Comparison of ENCODE assay signal across 8 cellular contexts in the genomic region with DNA sequence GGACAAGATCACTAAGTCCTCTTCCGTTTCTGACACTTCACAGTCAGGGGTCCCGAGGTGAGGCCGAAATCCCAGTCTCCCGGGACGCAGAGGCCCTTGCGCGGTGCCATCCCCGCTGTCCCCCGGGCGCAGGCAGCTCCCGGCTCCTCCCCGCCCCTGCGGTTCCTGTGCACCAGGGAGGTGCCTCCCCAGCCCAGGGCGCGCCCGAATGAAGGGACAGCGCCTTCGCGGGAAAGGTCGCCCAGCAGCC. TPM values are rescaled to one million over a fixed set of nuclear protein-coding genes. Genes with fewer than 3 reads are reported as not detected.
DNase-seq lines count a peak whose midpoint lies in the region; ATAC-seq and TF ChIP-seq lines count a peak whose summit lies in the region.

No MANE protein-coding gene starts in this region.

- TF ChIP-seq RAD21 in neural cell (conservative IDR thresholded peaks at IDR 0.05): no peak

- H3K9ac ChIP-seq in neural cell (ENCODE audit: low read length): peak overlapping the region; percentile 81

- peak overlapping the region; percentile 94 for H3K27ac Mint-ChIP-seq in activated T-cell treated with anti-CD3 and anti-CD28 coated beads, Interleukin-2, amount 50 U/mL, for 24 hours

- no peaks in the 10 kb centered on the region for H3K27me3 Mint-ChIP-seq in activated T-cell treated with anti-CD3 and anti-CD28 coated beads, Interleukin-2, amount 50 U/mL, for 24 hours

- no peaks in the 10 kb centered on the region for H3K9me3 ChIP-seq in neural cell (ENCODE audit: low read length)

- no peaks in the 10 kb centered on the region for H3K27me3 ChIP-seq in neural cell (ENCODE audit: insufficient read depth, low read depth, low read length)

- peak overlapping the region; percentile 88 for H3K4me3 Mint-ChIP-seq in activated T-cell treated with anti-CD3 and anti-CD28 coated beads, Interleukin-2, amount 50 U/mL, for 24 hours

- H3K27ac ChIP-seq in epithelial cell of prostate (peak overlapping the region; percentile 83), neural cell (ENCODE audit: low read length) (peak overlapping the region; percentile 70)

- H3K79me2 ChIP-seq in neural cell (replicated peaks; ENCODE audit: insufficient read depth, low read length): peaks cover 26% of the 10 kb centered on the region

- H4K20me1 ChIP-seq in neural cell (ENCODE audit: insufficient read depth): no peaks in the 10 kb centered on the region

- TF ChIP-seq EP300 in neural cell (conservative IDR thresholded peaks at IDR 0.05; ENCODE audit: poor library complexity, severe bottlenecking): no peak

- H3F3A ChIP-seq in neural cell (ENCODE audit: insufficient read depth, low read length, poor library complexity, severe bottlenecking): no peaks in the 10 kb centered on the region

- no peaks in the 10 kb centered on the region for H3K9me2 ChIP-seq in neural cell (ENCODE audit: insufficient read depth, low read length)

- H3K4me1 Mint-ChIP-seq in activated T-cell treated with anti-CD3 and anti-CD28 coated beads, Interleukin-2, amount 50 U/mL, for 24 hours (ENCODE audit: low read depth): peaks cover 29% of the 10 kb centered on the region

- no peak for DNase-seq in activated T-cell treated with anti-CD3 and anti-CD28 coated beads, Interleukin-2, amount 50 U/mL, for 24 hours
- DNase-seq in activated T-cell treated with anti-CD3 and anti-CD28 coated beads for 4 hours: no peak
- DNase-seq in epithelial cell of prostate (ENCODE audit: low read depth, low spot score): no peak
- DNase-seq in mucosa of gallbladder (ENCODE audit: low spot score): no peak

- peak overlapping the region; percentile 61 for H2AFZ ChIP-seq in neural cell (ENCODE audit: low read depth, low read length)

- H3K36me3 Mint-ChIP-seq in activated T-cell treated with anti-CD3 and anti-CD28 coated beads, Interleukin-2, amount 50 U/mL, for 24 hours (ENCODE audit: low read depth): peaks cover 27% of the 10 kb centered on the region

- no peaks in the 10 kb centered on the region for H3K36me3 ChIP-seq in neural cell (ENCODE audit: insufficient read depth, low read length)

- ATAC-seq in HG02943 (IDR thresholded peaks at IDR 0.05; ENCODE audit: low read depth, unreplicated experiment): peak; percentile 38
- ATAC-seq in SK-N-SH treated with all-trans-retinoic acid at 6 μM for 48 hours: peak; percentile 75
- no peak for ATAC-seq in HG03139 (IDR thresholded peaks at IDR 0.05; ENCODE audit: unreplicated experiment)

- no peaks in the 10 kb centered on the region for H3K9me3 Mint-ChIP-seq in activated T-cell treated with anti-CD3 and anti-CD28 coated beads, Interleukin-2, amount 50 U/mL, for 24 hours

- no peak for TF ChIP-seq CTCF in neural cell (IDR thresholded peaks at IDR 0.05; ENCODE audit: poor library complexity, severe bottlenecking)

- peak overlapping the region; percentile 93 for H3K4me2 ChIP-seq in neural cell (ENCODE audit: low read length)

- H3K4me3 ChIP-seq in neural cell (ENCODE audit: low read length): peak overlapping the region; percentile 96

TF ChIP-seq in SK-N-SH treated with all-trans-retinoic acid at 6 μM for 48 hours, 23 proteins besides CTCF, POLR2A, EP300 and RAD21:
- TF ChIP-seq ZNF8 (CRISPR knock-in tag; IDR thresholded peaks at IDR 0.05): no peak
- no peak for TF ChIP-seq OSR1 (CRISPR knock-in tag; IDR thresholded peaks at IDR 0.05)
- TF ChIP-seq ZFP3 (CRISPR knock-in tag; IDR thresholded peaks at IDR 0.05): no peak
- TF ChIP-seq GLIS3 (CRISPR knock-in tag; IDR thresholded peaks at IDR 0.05): no peak
- no peak for TF ChIP-seq TCF4 (CRISPR knock-in tag; IDR thresholded peaks at IDR 0.05; ENCODE audit: borderline replicate concordance)
- TF ChIP-seq ZNF70 (CRISPR knock-in tag; IDR thresholded peaks at IDR 0.05): no peak
- no peak for TF ChIP-seq ARNTL (CRISPR knock-in tag; IDR thresholded peaks at IDR 0.05; ENCODE audit: borderline replicate concordance, low read depth)
- no peak for TF ChIP-seq RARB (CRISPR knock-in tag; IDR thresholded peaks at IDR 0.05)
- TF ChIP-seq, protein P1, sequence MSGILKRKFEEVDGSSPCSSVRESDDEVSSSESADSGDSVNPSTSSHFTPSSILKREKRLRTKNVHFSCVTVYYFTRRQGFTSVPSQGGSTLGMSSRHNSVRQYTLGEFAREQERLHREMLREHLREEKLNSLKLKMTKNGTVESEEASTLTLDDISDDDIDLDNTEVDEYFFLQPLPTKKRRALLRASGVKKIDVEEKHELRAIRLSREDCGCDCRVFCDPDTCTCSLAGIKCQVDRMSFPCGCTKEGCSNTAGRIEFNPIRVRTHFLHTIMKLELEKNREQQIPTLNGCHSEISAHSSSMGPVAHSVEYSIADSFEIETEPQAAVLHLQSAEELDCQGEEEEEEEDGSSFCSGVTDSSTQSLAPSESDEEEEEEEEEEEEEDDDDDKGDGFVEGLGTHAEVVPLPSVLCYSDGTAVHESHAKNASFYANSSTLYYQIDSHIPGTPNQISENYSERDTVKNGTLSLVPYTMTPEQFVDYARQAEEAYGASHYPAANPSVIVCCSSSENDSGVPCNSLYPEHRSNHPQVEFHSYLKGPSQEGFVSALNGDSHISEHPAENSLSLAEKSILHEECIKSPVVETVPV (CRISPR knock-in tag; IDR thresholded peaks at IDR 0.05): no peak
- TF ChIP-seq PPARA (CRISPR knock-in tag; IDR thresholded peaks at IDR 0.05; ENCODE audit: borderline replicate concordance): no peak
- TF ChIP-seq CREB5 (CRISPR knock-in tag; IDR thresholded peaks at IDR 0.05; ENCODE audit: low read depth): no peak

TF ChIP-seq in neural cell, 6 proteins besides CTCF, POLR2A, EP300 and RAD21:
- no peak for TF ChIP-seq SMC3 (conservative IDR thresholded peaks at IDR 0.05; ENCODE audit: poor library complexity)
- peak; percentile 9 for TF ChIP-seq REST (IDR thresholded peaks at IDR 0.05; ENCODE audit: borderline replicate concordance)
- TF ChIP-seq TAF1 (IDR thresholded peaks at IDR 0.05; ENCODE audit: low read depth): peak; percentile 24

RNA-seq across cellular contexts. Expression of gene SLC25A51, which starts 0.4 kb away (rescaled TPM):
- 26.8 and 34.5 TPM in 2 replicates for polyA plus RNA-seq in neural cell
- polyA minus RNA-seq in neural cell: 102 and 106 TPM in 2 replicates
- 29.0 TPM for total RNA-seq in mucosa of gallbladder
